8 cellular contexts compared by ENCODE assay signal in the genomic region with DNA sequence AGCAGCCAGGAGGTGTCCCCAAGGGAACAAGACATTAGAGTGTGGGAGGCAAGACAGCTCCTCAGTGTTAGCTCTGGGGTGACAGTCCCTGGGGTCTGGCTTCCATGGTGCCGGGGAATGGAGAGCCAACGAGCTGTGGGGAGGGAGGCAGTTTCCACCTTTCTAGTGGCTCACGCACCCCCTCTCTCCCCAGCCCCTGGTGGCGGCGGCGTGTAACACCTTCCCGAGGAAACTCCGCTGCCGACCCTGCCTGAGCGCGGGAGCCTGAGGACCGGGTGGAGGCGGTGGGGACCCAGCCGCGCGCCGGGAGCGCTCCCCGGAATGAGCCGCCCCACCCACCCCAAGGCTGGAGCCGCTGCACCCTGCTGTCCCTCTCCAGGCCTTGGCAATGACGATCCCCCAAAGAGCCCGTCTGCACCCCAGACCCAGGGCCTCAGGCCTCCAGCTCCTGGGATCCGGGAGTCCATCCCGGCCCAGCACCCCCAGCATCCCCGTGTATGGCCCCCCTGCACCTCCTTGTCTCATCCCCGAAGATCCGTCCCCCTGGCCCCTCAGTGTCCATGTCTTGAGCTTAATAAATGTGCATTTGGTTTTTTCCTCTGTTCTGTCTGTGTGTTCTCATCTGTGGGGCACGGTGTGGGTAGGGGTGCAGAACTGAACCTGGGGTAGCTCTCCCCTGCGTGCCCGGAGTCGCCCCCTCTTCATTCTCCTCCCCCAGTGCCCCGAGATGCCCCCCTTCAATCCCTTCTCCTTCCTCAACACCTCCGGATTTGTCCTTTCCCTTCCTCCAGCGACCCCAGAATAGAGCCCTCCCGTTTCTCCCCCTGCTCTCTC. TPM values are rescaled to one million over a fixed set of nuclear protein-coding genes. Genes with fewer than 3 reads are reported as not detected.
DNase-seq lines count a peak whose midpoint lies in the region; ATAC-seq and TF ChIP-seq lines count a peak whose summit lies in the region.

No MANE protein-coding gene starts in this region.

- TF ChIP-seq POLR2A in prostate gland (IDR thresholded peaks at IDR 0.05) (no peak), uterus (IDR thresholded peaks at IDR 0.05) (no peak)

- peak in 2 of 3 experiments; percentile 19 to 30 for DNase-seq in NCI-H1417 (lab: John Stamatoyannopoulos, UW)
- DNase-seq in NCI-H1417 treated with DMSO at 0.1 percent for 48 hours (lab: John Stamatoyannopoulos, UW), result no peak
- DNase-seq in NOMO-1 (lab: John Stamatoyannopoulos, UW; ENCODE audit: unreplicated experiment in 2 of 2), result peak; percentile 66 to 70
- peak; percentile 74 for DNase-seq in activated T-cell treated with anti-CD3 and anti-CD28 coated beads, Interleukin-2, amount 50 U/mL, for 4 hours
- DNase-seq in fibroblast of villous mesenchyme (ENCODE audit: low read depth), result peak; percentile 28
- no peak for DNase-seq in prostate gland (ENCODE audit: low spot score)
- no peak for DNase-seq in uterus
- no peak for DNase-seq in substantia nigra (lab: John Stamatoyannopoulos, UW)

- no peaks in the 10 kb centered on the region for H3K9me3 ChIP-seq in prostate gland
- H3K9me3 ChIP-seq in uterus, result no peaks in the 10 kb centered on the region

- H3K27me3 ChIP-seq in prostate gland (replicated peaks; ENCODE audit: insufficient read depth) (peaks cover 12% of the 10 kb centered on the region), uterus (no peaks in the 10 kb centered on the region)

- no peaks in the 10 kb centered on the region for H3K27me3 Mint-ChIP-seq in activated T-cell treated with anti-CD3 and anti-CD28 coated beads, Interleukin-2, amount 50 U/mL, for 4 hours (ENCODE audit: low read depth)

- TF ChIP-seq CTCF in fibroblast of villous mesenchyme (IDR thresholded peaks at IDR 0.05; ENCODE audit: insufficient read depth, low read depth, low read length) (peak; percentile 71), prostate gland (IDR thresholded peaks at IDR 0.05) (peak in 2 of 4 experiments; percentile 23 to 62), uterus (IDR thresholded peaks at IDR 0.05) (peak in 3 of 4 experiments; percentile 42 to 58 (median 44))

- peaks cover 40% of the 10 kb centered on the region for H3K4me1 Mint-ChIP-seq in activated T-cell treated with anti-CD3 and anti-CD28 coated beads, Interleukin-2, amount 50 U/mL, for 4 hours (ENCODE audit: low read depth)

- H3K36me3 Mint-ChIP-seq in activated T-cell treated with anti-CD3 and anti-CD28 coated beads, Interleukin-2, amount 50 U/mL, for 4 hours (ENCODE audit: insufficient read depth), result peaks cover 23% of the 10 kb centered on the region

- H3K36me3 ChIP-seq in prostate gland (no peaks in the 10 kb centered on the region), uterus (no peaks in the 10 kb centered on the region)

- intact Hi-C loops in prostate gland (cut with DNase I) (no loop called here), uterus (cut with DNase I; ENCODE audit: low total_unique reads) (no loop called here)

- H3K4me1 ChIP-seq in prostate gland (replicated peaks), result no peaks in the 10 kb centered on the region
- peaks cover 0 to 6% of the 10 kb centered on the region in 2 donors for H3K4me1 ChIP-seq in uterus

- peak; percentile 53 to 62 for ATAC-seq in activated T-cell treated with anti-CD3 and anti-CD28 coated beads, Interleukin-2, amount 50 U/mL, for 4 hours

- peak overlapping the region; percentile 99 for H3K4me3 Mint-ChIP-seq in activated T-cell treated with anti-CD3 and anti-CD28 coated beads, Interleukin-2, amount 50 U/mL, for 4 hours

- H3K4me3 ChIP-seq in fibroblast of villous mesenchyme (ENCODE audit: low read depth, low read length) (peak overlapping the region; percentile 94), prostate gland (peak overlapping the region; percentile 37 to 41), uterus (peak overlapping the region; percentile 40 to 57)

- 4% methylated on average over 29 of the region's 36 CpGs for WGBS in prostate gland

- no peaks in the 10 kb centered on the region for H3K9me3 Mint-ChIP-seq in activated T-cell treated with anti-CD3 and anti-CD28 coated beads, Interleukin-2, amount 50 U/mL, for 4 hours

- H3K27ac ChIP-seq in prostate gland (peak overlapping the region in 1 of 2 donors; percentile 36), uterus (peak overlapping the region; percentile 70 to 78), substantia nigra (ENCODE audit: low read depth, low read length, poor library complexity, severe bottlenecking) (no peak overlapping the region)

RNA-seq across cellular contexts. Expression of a gene that starts 0.6 kb away (rescaled TPM):
- total RNA-seq in activated T-cell treated with anti-CD3 and anti-CD28 coated beads, Interleukin-2, amount 50 U/mL, for 4 hours, result 100 to 1,000 TPM; 363 to 466 (median 421) TPM
- total RNA-seq in fibroblast of villous mesenchyme (20.3 and 24.5 TPM in 2 replicates), prostate gland (10 to 100 TPM; 18.8 to 43.2 TPM), uterus (10 to 100 TPM; 10.9 to 86.2 (median 34.2) TPM)

RNA-seq across cellular contexts. Expression of a gene that starts 10.9 kb away (rescaled TPM):
- total RNA-seq in activated T-cell treated with anti-CD3 and anti-CD28 coated beads, Interleukin-2, amount 50 U/mL, for 4 hours, result under 1 TPM in 1 of 3 donors, not detected in 2; 0.48 TPM
- under 0.01 TPM in 1 of 2 replicates, not detected in the other for total RNA-seq in fibroblast of villous mesenchyme
- not detected for total RNA-seq in prostate gland
- total RNA-seq in uterus, result 1 to 10 TPM in 1 of 4 donors, under 1 TPM in 1, not detected in 2; 0.83 to 3.7 TPM

RNA-seq across cellular contexts. Expression of a gene that starts 15.3 kb away (rescaled TPM):
- 1 to 10 TPM in 2 of 3 donors, under 1 TPM in 1; 0.95 to 1.6 (median 1.4) TPM for total RNA-seq in activated T-cell treated with anti-CD3 and anti-CD28 coated beads, Interleukin-2, amount 50 U/mL, for 4 hours
- total RNA-seq in fibroblast of villous mesenchyme, result 0.32 TPM in 1 of 2 replicates, not detected in the other
- 10 to 100 TPM; 15.9 to 30.6 TPM for total RNA-seq in prostate gland
- total RNA-seq in uterus, result 100 to 1,000 TPM in 2 of 4 donors, 10 to 100 TPM in 2; 18.1 to 214 (median 105) TPM

RNA-seq across cellular contexts. Expression of a gene that starts 19.1 kb away (rescaled TPM):
- total RNA-seq in activated T-cell treated with anti-CD3 and anti-CD28 coated beads, Interleukin-2, amount 50 U/mL, for 4 hours, result under 1 TPM in 1 of 3 donors, not detected in 2; 0.14 TPM
- total RNA-seq in fibroblast of villous mesenchyme (not detected in 2 replicates), prostate gland (10 to 100 TPM in 1 of 2 donors, 1 to 10 TPM in 1; 9.1 to 16.3 TPM), uterus (10 to 100 TPM in 3 of 4 donors, 1 to 10 TPM in 1; 5.1 to 44.4 (median 19.7) TPM)

RNA-seq across cellular contexts. Expression of a gene that starts 38.3 kb away (rescaled TPM):
- total RNA-seq in activated T-cell treated with anti-CD3 and anti-CD28 coated beads, Interleukin-2, amount 50 U/mL, for 4 hours, result under 1 TPM; 0.23 to 0.63 (median 0.41) TPM
- total RNA-seq in fibroblast of villous mesenchyme (not detected in 2 replicates), prostate gland (1,000 to 10,000 TPM in 1 of 2 donors, 100 to 1,000 TPM in 1; 365 to 1,352 TPM), uterus (1 to 10 TPM; 1.5 to 3.8 (median 1.6) TPM)

Comparison
In these comparisons a context has a peak if more than half of its experiments do, and no peak if none do; other contexts are left out.
1. DNase-seq: peak in NCI-H1417 (2 of 3), NOMO-1 (2 of 2), activated T-cell treated with anti-CD3 and anti-CD28 coated beads, Interleukin-2, amount 50 U/mL, for 4 hours (single experiment) and fibroblast of villous mesenchyme (single experiment); none in NCI-H1417 treated with DMSO at 0.1 percent for 48 hours (single experiment), prostate gland (single experiment), uterus (0 of 2) and substantia nigra (0 of 49).
2. H3K4me3 ChIP-seq: peak in every context shown above with its lines; median percentile 94 in fibroblast of villous mesenchyme; 48 in uterus; 39 in prostate gland.
3. RNA of a gene that starts 0.6 kb away (total RNA-seq): 363 to 466 TPM in activated T-cell treated with anti-CD3 and anti-CD28 coated beads, Interleukin-2, amount 50 U/mL, for 4 hours; 10.9 to 86.2 TPM in uterus, 18.8 to 43.2 TPM in prostate gland and 20.3 to 24.5 TPM in fibroblast of villous mesenchyme; every median in the first group is over 4 times any median in the second.
4. RNA of a gene that starts 15.3 kb away (total RNA-seq): 18.1 to 214 TPM in uterus and 15.9 to 30.6 TPM in prostate gland; 0.95 to 1.6 TPM in activated T-cell treated with anti-CD3 and anti-CD28 coated beads, Interleukin-2, amount 50 U/mL, for 4 hours and 0.32 TPM in fibroblast of villous mesenchyme; every median in the first group is over 4 times any median in the second.